18 cellular contexts compared by ENCODE assay signal in genomic region chr16:48574148-48574547, GRCh38.
"Had no signal": no experiment of that assay in that cellular context is flagged by ENCODE, and none has a peak within 500 bp of the region (broad histone marks: within the 10 kb centered on the region; RNA-seq: fewer than 3 reads in every experiment).

No MANE protein-coding gene starts in this region.

- H3K9me3 ChIP-seq: sigmoid colon, thoracic aorta had no signal

- H3K27me3 ChIP-seq: adrenal gland, esophagus squamous epithelium, sigmoid colon had no signal

- H3K36me3 ChIP-seq: adrenal gland, sigmoid colon, thoracic aorta, WERI-Rb-1 had no signal

- ATAC-seq: activated CD8-positive, alpha-beta T cell treated with anti-CD3 and anti-CD28 coated beads for 36 hours; activated T-cell treated with anti-CD3 and anti-CD28 coated beads, Interleukin-2, amount 50 U/mL, for 4 hours; stimulated activated effector memory CD8-positive, alpha-beta T cell treated with anti-CD3 and anti-CD28 coated beads, Interleukin-12 subunit alpha, Interleukin-12 subunit beta, amount 100 ng/mL, for 72 hours had no signal

- H3K4me3 ChIP-seq: adrenal gland, esophagus squamous epithelium, sigmoid colon, thoracic aorta had no signal

- H3K27ac ChIP-seq: adrenal gland, sigmoid colon, thoracic aorta, WERI-Rb-1 had no signal

- DNase-seq: activated CD4-positive, alpha-beta T cell treated with anti-CD3 and anti-CD28 coated beads for 4 hours; activated CD8-positive, alpha-beta T cell treated with anti-CD3 and anti-CD28 coated beads for 36 hours; activated effector memory CD4-positive, alpha-beta T cell treated with Interleukin-2 at 50 U/mL for 16 hours; activated naive CD4-positive, alpha-beta T cell treated with anti-CD3 and anti-CD28 coated beads, Interleukin-2, amount 50 U/mL, for 16 hours; activated T-cell treated with anti-CD3 and anti-CD28 coated beads, Interleukin-2, amount 50 U/mL, for 4 hours; adrenal gland; central memory CD4-positive, alpha-beta T cell; effector CD8-positive, alpha-beta T cell; esophagus squamous epithelium; foreskin melanocyte; islet precursor cell; mesendoderm; sigmoid colon; stimulated activated CD4-positive, alpha-beta T cell treated with anti-CD3 and anti-CD28 coated beads, Interleukin-12 subunit alpha, Interleukin-12 subunit beta, amount 100 ng/mL, for 4 hours; stimulated activated CD4-positive, alpha-beta T cell treated with anti-CD3 and anti-CD28 coated beads, Interleukin-2, amount 100 ng/mL, for 24 hours; WERI-Rb-1 had no signal
